ENCODE assay signal across 1 cellular context in the genomic region with DNA sequence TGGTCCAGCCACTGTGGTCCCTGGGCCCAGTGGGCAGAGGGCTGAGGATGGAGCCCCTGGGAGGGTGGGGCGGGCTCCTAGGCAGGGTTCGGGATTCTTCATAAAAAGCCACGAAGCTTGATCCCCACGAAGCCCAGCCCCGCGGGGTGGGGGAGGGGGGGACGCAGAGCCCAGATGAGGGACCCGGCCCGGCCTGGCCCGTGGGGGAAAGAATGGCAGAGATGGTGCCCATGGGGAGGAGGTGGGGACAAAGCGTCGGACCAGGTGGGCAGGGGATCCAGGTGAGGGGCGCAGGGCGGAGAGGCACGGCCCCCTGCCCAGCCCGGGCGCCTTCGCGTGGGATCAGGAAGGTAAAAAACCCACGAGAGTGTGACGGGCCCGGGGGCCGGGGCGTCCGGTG.
TF ChIP-seq lines count a peak whose summit lies in the region.

No MANE protein-coding gene starts in this region.

TF ChIP-seq in IMR-90, 13 proteins besides CTCF, POLR2A, EP300 and RAD21:
- TF ChIP-seq MAZ (IDR thresholded peaks at IDR 0.05; ENCODE audit: borderline replicate concordance, low read depth, low read length): no peak
- no peak for TF ChIP-seq MAFK (IDR thresholded peaks at IDR 0.05; ENCODE audit: low read depth, low read length)
- no peak for TF ChIP-seq RCOR1 (IDR thresholded peaks at IDR 0.05; ENCODE audit: insufficient replicate concordance, low read length)
- TF ChIP-seq, protein P1, sequence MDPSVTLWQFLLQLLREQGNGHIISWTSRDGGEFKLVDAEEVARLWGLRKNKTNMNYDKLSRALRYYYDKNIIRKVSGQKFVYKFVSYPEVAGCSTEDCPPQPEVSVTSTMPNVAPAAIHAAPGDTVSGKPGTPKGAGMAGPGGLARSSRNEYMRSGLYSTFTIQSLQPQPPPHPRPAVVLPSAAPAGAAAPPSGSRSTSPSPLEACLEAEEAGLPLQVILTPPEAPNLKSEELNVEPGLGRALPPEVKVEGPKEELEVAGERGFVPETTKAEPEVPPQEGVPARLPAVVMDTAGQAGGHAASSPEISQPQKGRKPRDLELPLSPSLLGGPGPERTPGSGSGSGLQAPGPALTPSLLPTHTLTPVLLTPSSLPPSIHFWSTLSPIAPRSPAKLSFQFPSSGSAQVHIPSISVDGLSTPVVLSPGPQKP (IDR thresholded peaks at IDR 0.05; ENCODE audit: borderline replicate concordance, low read depth, low read length): no peak
- TF ChIP-seq CEBPB (IDR thresholded peaks at IDR 0.05; ENCODE audit: low read depth, low read length): no peak
- TF ChIP-seq CHD1 (IDR thresholded peaks at IDR 0.05; ENCODE audit: low read depth, low read length): no peak
- TF ChIP-seq, protein P2, sequence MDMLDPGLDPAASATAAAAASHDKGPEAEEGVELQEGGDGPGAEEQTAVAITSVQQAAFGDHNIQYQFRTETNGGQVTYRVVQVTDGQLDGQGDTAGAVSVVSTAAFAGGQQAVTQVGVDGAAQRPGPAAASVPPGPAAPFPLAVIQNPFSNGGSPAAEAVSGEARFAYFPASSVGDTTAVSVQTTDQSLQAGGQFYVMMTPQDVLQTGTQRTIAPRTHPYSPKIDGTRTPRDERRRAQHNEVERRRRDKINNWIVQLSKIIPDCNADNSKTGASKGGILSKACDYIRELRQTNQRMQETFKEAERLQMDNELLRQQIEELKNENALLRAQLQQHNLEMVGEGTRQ (IDR thresholded peaks at IDR 0.05; ENCODE audit: low read depth, low read length): no peak
- TF ChIP-seq SMC3 (IDR thresholded peaks at IDR 0.05; ENCODE audit: low read depth, low read length): no peak
- TF ChIP-seq NFE2L2 (IDR thresholded peaks at IDR 0.05; ENCODE audit: low read depth, low read length): no peak
- no peak for TF ChIP-seq MXI1 (IDR thresholded peaks at IDR 0.05; ENCODE audit: borderline replicate concordance, low read depth, low read length)
- no peak for TF ChIP-seq BHLHE40 (IDR thresholded peaks at IDR 0.05; ENCODE audit: low read depth, low read length)
- TF ChIP-seq FOS (IDR thresholded peaks at IDR 0.05; ENCODE audit: low read depth, low read length): no peak
